ENCODE assay signal across 8 cellular contexts in genomic region chr2:197453123-197453913, GRCh38. TPM values are rescaled to one million over a fixed set of nuclear protein-coding genes. Genes with fewer than 3 reads are reported as not detected.
A peak's percentile ranks its signal among the peaks of the same experiment; 100 is the strongest.
DNase-seq lines count a peak whose midpoint lies in the region; ATAC-seq, FAIRE-seq and TF ChIP-seq lines count a peak whose summit lies in the region.

Gene COQ10B (plus strand): TSS chr2:197453552. CDS start chr2:197453561, 9 bp downstream.

- ATAC-seq in GM18520 (IDR thresholded peaks at IDR 0.05; ENCODE audit: unreplicated experiment) (peak; percentile 94), HG03064 (IDR thresholded peaks at IDR 0.05; ENCODE audit: low read depth, unreplicated experiment) (peak; percentile 96), body of pancreas (peak; percentile 94), sciatic nerve (peak; percentile 99)

- DNase-seq in A172 (ENCODE audit: low spot score) (peak; percentile 100), NCI-H2107 treated with DMSO at 0.1 percent for 48 hours (lab: John Stamatoyannopoulos, UW; ENCODE audit: unreplicated experiment) (peak; percentile 96), body of pancreas (peak; percentile 99 to 100 (median 99)), iPS DF 19.7 (ENCODE audit: low read depth, low spot score) (peak; percentile 98), sciatic nerve (ENCODE audit: low spot score) (peak; percentile 99)

- peak in 6 of 7 experiments; percentile 13 to 53 (median 36) for TF ChIP-seq CTCF in body of pancreas (IDR thresholded peaks at IDR 0.05)

- peak; percentile 94 for FAIRE-seq in TTC549 (lab: Jason Lieb, UNC)

- intact Hi-C loops in body of pancreas (cut with DNase I): no loop called here
- intact Hi-C loops in sciatic nerve (cut with DNase I): no loop called here

- no peaks in the 10 kb centered on the region for H3K9me3 ChIP-seq in body of pancreas

- peak within 1 kb of the TSS; percentile 97 to 99 (median 98) for H3K27ac ChIP-seq in body of pancreas

- 0% methylated on average over 17 to 70 of the region's 70 CpGs for WGBS in body of pancreas, 2 donors

- peak; percentile 93 to 99 (median 98) for TF ChIP-seq POLR2A in body of pancreas (IDR thresholded peaks at IDR 0.05)

- H3K4me3 ChIP-seq in body of pancreas: peak within 1 kb of the TSS; percentile 22 to 76

- peaks cover 19% of the 10 kb centered on the region for H3K4me1 ChIP-seq in body of pancreas

- no peaks in the 10 kb centered on the region for H3K36me3 ChIP-seq in body of pancreas (replicated peaks in 1 of 2; ENCODE audit: insufficient read depth in 1 of 2, low read depth in 2 of 2)

- no peaks in the 10 kb centered on the region for H3K27me3 ChIP-seq in body of pancreas

RNA-seq across cellular contexts. Expression of gene COQ10B, which starts in this region (rescaled TPM):
- 48.9 and 57.6 TPM in 2 replicates for total RNA-seq in A172 (2014; rRNA removed; shearing (Covaris generic))
- total RNA-seq in body of pancreas: 1 to 10 TPM; 5.3 to 9.6 TPM
- total RNA-seq in sciatic nerve: 19.1 TPM

Comparison
In these comparisons a context has a peak if more than half of its experiments do, and no peak if none do; other contexts are left out.
1. Peak in every context shown above with its lines: DNase-seq, ATAC-seq, H3K4me3 ChIP-seq and H3K27ac ChIP-seq.